In genomic region chr9:1875921-1876448, GRCh38 we compare ENCODE assay signal across 10 cellular contexts.
DNase-seq lines count a peak whose midpoint lies in the region; ATAC-seq and TF ChIP-seq lines count a peak whose summit lies in the region.
"Had no signal": no experiment of that assay in that cellular context is flagged by ENCODE, and none has a peak within 500 bp of the region (broad histone marks: within the 10 kb centered on the region; RNA-seq: fewer than 3 reads in every experiment).

No MANE protein-coding gene starts in this region.

- H3K4me2 ChIP-seq in MM.1S (ENCODE audit: low read depth, low read length), result peak overlapping the region; percentile 87

- H3K79me2 ChIP-seq in MM.1S (ENCODE audit: low read length), result no peaks in the 10 kb centered on the region

- ATAC-seq in GM19023 (IDR thresholded peaks at IDR 0.05; ENCODE audit: unreplicated experiment) (peak; percentile 77), HG02571 (IDR thresholded peaks at IDR 0.05; ENCODE audit: unreplicated experiment) (peak; percentile 66), left lobe of liver (no peak)

- TF ChIP-seq CTCF in MM.1S (IDR thresholded peaks at IDR 0.05; ENCODE audit: low read length), result no peak

- H3F3A ChIP-seq in MM.1S (ENCODE audit: insufficient read depth, low read length), result peaks cover 32% of the 10 kb centered on the region

- peak overlapping the region; percentile 95 for H3K27ac ChIP-seq in MM.1S (ENCODE audit: low read length)
- H3K27ac ChIP-seq in effector memory CD4-positive, alpha-beta T cell (ENCODE audit: insufficient read depth, low read length, poor library complexity, severe bottlenecking), result no peak overlapping the region

- peak; percentile 93 for DNase-seq in MM.1S
- DNase-seq in stimulated activated CD4-positive, alpha-beta T cell treated with anti-CD3 and anti-CD28 coated beads, Interleukin-4, amount 100 ng/mL, for 48 hours (ENCODE audit: low read depth in 2 of 2), result peak; percentile 66 to 85
- no peak for DNase-seq in effector memory CD4-positive, alpha-beta T cell
- DNase-seq in cerebellum (ENCODE audit: low spot score), result no peak
- DNase-seq in retina, result no peak
- no peak for DNase-seq in left lobe of liver (ENCODE audit: low spot score)
- DNase-seq: NCI-H2081 treated with DMSO at 0.1 percent for 48 hours, occipital lobe had no signal

- peak overlapping the region; percentile 60 for H3K9ac ChIP-seq in MM.1S (ENCODE audit: low read length)

- H3K9me3 ChIP-seq in MM.1S (replicated peaks; ENCODE audit: insufficient read depth, low read length), result no peaks in the 10 kb centered on the region
- H3K9me3 ChIP-seq in effector memory CD4-positive, alpha-beta T cell (ENCODE audit: control insufficient read depth, low read length), result no peaks in the 10 kb centered on the region

- no peaks in the 10 kb centered on the region for H3K36me3 ChIP-seq in MM.1S (replicated peaks; ENCODE audit: insufficient read depth, low read length)
- no peaks in the 10 kb centered on the region for H3K36me3 ChIP-seq in effector memory CD4-positive, alpha-beta T cell (ENCODE audit: control insufficient read depth, insufficient read depth, low read length)

- H3K9me2 ChIP-seq in MM.1S (replicated peaks; ENCODE audit: insufficient read depth, low read length), result no peaks in the 10 kb centered on the region

- H3K4me3 ChIP-seq in MM.1S (ENCODE audit: low read length), result peak overlapping the region; percentile 53
- H3K4me3 ChIP-seq in effector memory CD4-positive, alpha-beta T cell (ENCODE audit: insufficient read depth, low read depth, low read length, poor library complexity, severe bottlenecking), result no peak overlapping the region

- H4K20me1 ChIP-seq in MM.1S (ENCODE audit: insufficient read depth, low read length), result no peaks in the 10 kb centered on the region

- H2AFZ ChIP-seq in MM.1S (ENCODE audit: low read length), result peak overlapping the region; percentile 54

- H3K4me1 ChIP-seq in MM.1S (ENCODE audit: low read length), result peaks cover 49% of the 10 kb centered on the region
- H3K4me1 ChIP-seq in effector memory CD4-positive, alpha-beta T cell (ENCODE audit: control insufficient read depth, insufficient read depth, low read length, poor library complexity, severe bottlenecking), result peaks cover 8% of the 10 kb centered on the region

- no peaks in the 10 kb centered on the region for H3K27me3 ChIP-seq in MM.1S (replicated peaks; ENCODE audit: insufficient read depth, low read length)
- no peaks in the 10 kb centered on the region for H3K27me3 ChIP-seq in effector memory CD4-positive, alpha-beta T cell (replicated peaks; ENCODE audit: control insufficient read depth, insufficient read depth, low read length, poor library complexity, severe bottlenecking)

Comparison
In these comparisons a context has a peak if more than half of its experiments do, and no peak if none do; other contexts are left out.
1. DNase-seq: peak in MM.1S (single experiment) and stimulated activated CD4-positive, alpha-beta T cell treated with anti-CD3 and anti-CD28 coated beads, Interleukin-4, amount 100 ng/mL, for 48 hours (2 of 2); none in effector memory CD4-positive, alpha-beta T cell (0 of 3), cerebellum (single experiment), retina (single experiment) and left lobe of liver (single experiment).